ENCODE assay signal across 31 cellular contexts in genomic region chr10:24133839-24134238, GRCh38.
"Had no signal": no experiment of that assay in that cellular context is flagged by ENCODE, and none has a peak within 500 bp of the region (broad histone marks: within the 10 kb centered on the region; RNA-seq: fewer than 3 reads in every experiment).

No MANE protein-coding gene starts in this region.

- FAIRE-seq: astrocyte, keratinocyte, pancreas had no signal

- H3K4me3 Mint-ChIP-seq: activated CD4-positive, alpha-beta memory T cell treated with anti-CD3 and anti-CD28 coated beads for 36 hours; activated CD4-positive, alpha-beta T cell treated with anti-CD3 and anti-CD28 coated beads, Interleukin-2, amount 10 ng/mL, durations not matched to agents 24 days and 14 days; activated T-helper 1 cell treated with anti-CD3 and anti-CD28 coated beads, Interleukin-12 subunit alpha, Interleukin-12 subunit beta, Interleukin-2, Interleukin-4 antibody, amounts not matched to agents 30 ng/mL and 10 ng/mL and 1 ng/mL, durations not matched to agents 14 hours and 24 hours and 36 hours; effector memory CD8-positive, alpha-beta T cell; mesothelial cell of epicardium; naive thymus-derived CD4-positive, alpha-beta T cell; neural crest cell had no signal

- H3K36me3 Mint-ChIP-seq: activated CD4-positive, alpha-beta memory T cell treated with anti-CD3 and anti-CD28 coated beads for 36 hours; mesothelial cell of epicardium had no signal

- H3K27me3 ChIP-seq: brain microvascular endothelial cell, gastrocnemius medialis, pancreas, spleen, testis, vagina had no signal

- H3K4me3 ChIP-seq: coronary artery, gastrocnemius medialis, pancreas, spleen, testis, vagina had no signal

- H3K4me1 Mint-ChIP-seq: activated CD4-positive, alpha-beta T cell treated with anti-CD3 and anti-CD28 coated beads, Interleukin-2, amount 10 ng/mL, durations not matched to agents 24 days and 14 days; naive thymus-derived CD4-positive, alpha-beta T cell had no signal

- H3K27ac ChIP-seq: brain microvascular endothelial cell, coronary artery, gastrocnemius medialis, pancreas, spleen, testis, vagina had no signal

- DNase-seq: activated CD4-positive, alpha-beta memory T cell treated with anti-CD3 and anti-CD28 coated beads for 36 hours; activated CD4-positive, alpha-beta T cell treated with anti-CD3 and anti-CD28 coated beads, Interleukin-2, amount 10 ng/mL, durations not matched to agents 24 days and 14 days; activated CD4-positive, CD25-positive, alpha-beta regulatory T cell treated with anti-CD3 and anti-CD28 coated beads, Interleukin-2, amount 50 U/mL, for 72 hours; activated CD8-positive, alpha-beta memory T cell treated with anti-CD3 and anti-CD28 coated beads, Interleukin-2, amount 50 U/mL, for 4 hours; activated gamma-delta T cell; activated naive CD4-positive, alpha-beta T cell treated with anti-CD3 and anti-CD28 coated beads, Interleukin-2, amount 50 U/mL, for 16 hours; activated T-cell treated with anti-CD3 and anti-CD28 coated beads, Interleukin-2, amount 50 U/mL, for 1 hour; amniotic stem cell; brain microvascular endothelial cell; effector memory CD8-positive, alpha-beta T cell; erythroblast; gastrocnemius medialis; hippocampal formation; left cardiac atrium; mammary epithelial cell; naive thymus-derived CD4-positive, alpha-beta T cell; nucleus accumbens; pancreas; right cardiac atrium; spleen; stimulated activated naive CD4-positive, alpha-beta T cell treated with Interleukin-2 at 50 U/mL for 16 hours; T1000; testis; trophoblast cell had no signal

- H3K9me3 Mint-ChIP-seq: activated CD4-positive, alpha-beta memory T cell treated with anti-CD3 and anti-CD28 coated beads for 36 hours; activated CD4-positive, alpha-beta T cell treated with anti-CD3 and anti-CD28 coated beads, Interleukin-2, amount 10 ng/mL, durations not matched to agents 24 days and 14 days; activated T-helper 1 cell treated with anti-CD3 and anti-CD28 coated beads, Interleukin-12 subunit alpha, Interleukin-12 subunit beta, Interleukin-2, Interleukin-4 antibody, amounts not matched to agents 30 ng/mL and 10 ng/mL and 1 ng/mL, durations not matched to agents 14 hours and 24 hours and 36 hours; mesothelial cell of epicardium; neural crest cell had no signal

- H3K27me3 Mint-ChIP-seq: activated CD4-positive, alpha-beta memory T cell treated with anti-CD3 and anti-CD28 coated beads for 36 hours; activated CD4-positive, alpha-beta T cell treated with anti-CD3 and anti-CD28 coated beads, Interleukin-2, amount 10 ng/mL, durations not matched to agents 24 days and 14 days; effector memory CD8-positive, alpha-beta T cell; naive thymus-derived CD4-positive, alpha-beta T cell had no signal

- H3K27ac Mint-ChIP-seq: activated CD4-positive, alpha-beta memory T cell treated with anti-CD3 and anti-CD28 coated beads for 36 hours; activated CD4-positive, alpha-beta T cell treated with anti-CD3 and anti-CD28 coated beads, Interleukin-2, amount 10 ng/mL, durations not matched to agents 24 days and 14 days; activated T-helper 1 cell treated with anti-CD3 and anti-CD28 coated beads, Interleukin-12 subunit alpha, Interleukin-12 subunit beta, Interleukin-2, Interleukin-4 antibody, amounts not matched to agents 30 ng/mL and 10 ng/mL and 1 ng/mL, durations not matched to agents 14 hours and 24 hours and 36 hours; effector memory CD8-positive, alpha-beta T cell; mesothelial cell of epicardium; naive thymus-derived CD4-positive, alpha-beta T cell had no signal

- H3K36me3 ChIP-seq: brain microvascular endothelial cell, gastrocnemius medialis, pancreas, spleen, vagina had no signal

- ATAC-seq: effector memory CD8-positive, alpha-beta T cell; gastrocnemius medialis; left cardiac atrium; naive thymus-derived CD4-positive, alpha-beta T cell; right cardiac atrium had no signal

- H3K4me1 ChIP-seq: pancreas, testis, vagina had no signal

- H3K9me3 ChIP-seq: gastrocnemius medialis, pancreas, spleen, testis, vagina had no signal
